In genomic region chr2:99793022-99793421, GRCh38 we compare ENCODE assay signal across 21 cellular contexts.
"Had no signal": no experiment of that assay in that cellular context is flagged by ENCODE, and none has a peak within 500 bp of the region (broad histone marks: within the 10 kb centered on the region; RNA-seq: fewer than 3 reads in every experiment).

No MANE protein-coding gene starts in this region.

- H3K27me3 Mint-ChIP-seq: memory B cell had no signal

- H3K36me3 ChIP-seq: esophagus squamous epithelium, gastroesophageal sphincter, right lobe of liver, tibial nerve had no signal

- H3K4me3 ChIP-seq: esophagus squamous epithelium, gastroesophageal sphincter, psoas muscle, right lobe of liver, testis, tibial nerve had no signal

- H3K4me1 ChIP-seq: esophagus squamous epithelium, gastroesophageal sphincter, parathyroid adenoma, psoas muscle, right lobe of liver, testis, tibial nerve had no signal

- H3K9me3 ChIP-seq: psoas muscle, right lobe of liver, testis had no signal

- H3K9ac ChIP-seq: parathyroid adenoma had no signal

- DNase-seq: dermis blood vessel endothelial cell; esophagus squamous epithelium; foreskin fibroblast; glutamatergic neuron; islet precursor cell; occipital lobe; psoas muscle; retina; right lobe of liver; stimulated activated CD4-positive, alpha-beta T cell treated with anti-CD3 and anti-CD28 coated beads, Interleukin-4, amount 100 ng/mL, for 1 hour; stimulated activated CD8-positive, alpha-beta memory T cell treated with anti-CD3 and anti-CD28 coated beads, Interleukin-4, amount 100 ng/mL, for 48 hours; testis had no signal

- H3K27ac Mint-ChIP-seq: memory B cell; mesothelial cell of epicardium; natural killer cell treated with Interleukin-12 subunit alpha and Interleukin-12 subunit beta and Interleukin-15 and Interleukin-18, amount 100 ng/mL, for 72 hours; stimulated activated effector memory CD8-positive, alpha-beta T cell treated with anti-CD3 and anti-CD28 coated beads, Interleukin-12 subunit alpha, Interleukin-12 subunit beta, amount 100 ng/mL, for 72 hours; stimulated activated naive CD8-positive, alpha-beta T cell treated with anti-CD3 and anti-CD28 coated beads, Interleukin-15, Interleukin-2, amounts not matched to agents 100 ng/mL and 50 ng/mL, for 24 hours had no signal

- H3K4me3 Mint-ChIP-seq: memory B cell; mesothelial cell of epicardium; natural killer cell treated with Interleukin-12 subunit alpha and Interleukin-12 subunit beta and Interleukin-15 and Interleukin-18, amount 100 ng/mL, for 72 hours; stimulated activated effector memory CD8-positive, alpha-beta T cell treated with anti-CD3 and anti-CD28 coated beads, Interleukin-12 subunit alpha, Interleukin-12 subunit beta, amount 100 ng/mL, for 72 hours; stimulated activated naive CD8-positive, alpha-beta T cell treated with anti-CD3 and anti-CD28 coated beads, Interleukin-15, Interleukin-2, amounts not matched to agents 100 ng/mL and 50 ng/mL, for 24 hours had no signal

- H3K36me3 Mint-ChIP-seq: stimulated activated effector memory CD8-positive, alpha-beta T cell treated with anti-CD3 and anti-CD28 coated beads, Interleukin-12 subunit alpha, Interleukin-12 subunit beta, amount 100 ng/mL, for 72 hours had no signal

- H3K79me2 ChIP-seq: parathyroid adenoma had no signal

- H2AFZ ChIP-seq: parathyroid adenoma had no signal

- H3K27ac ChIP-seq: esophagus squamous epithelium, gastroesophageal sphincter, parathyroid adenoma, psoas muscle, right lobe of liver, testis, tibial nerve had no signal

- H3K4me1 Mint-ChIP-seq: stimulated activated effector memory CD8-positive, alpha-beta T cell treated with anti-CD3 and anti-CD28 coated beads, Interleukin-12 subunit alpha, Interleukin-12 subunit beta, amount 100 ng/mL, for 72 hours had no signal

- ATAC-seq: gastroesophageal sphincter; left lobe of liver; natural killer cell treated with Interleukin-12 subunit alpha and Interleukin-12 subunit beta and Interleukin-15 and Interleukin-18, amount 100 ng/mL, for 72 hours; psoas muscle; right lobe of liver; stimulated activated effector memory CD8-positive, alpha-beta T cell treated with anti-CD3 and anti-CD28 coated beads, Interleukin-12 subunit alpha, Interleukin-12 subunit beta, amount 100 ng/mL, for 72 hours had no signal

- H3K27me3 ChIP-seq: gastroesophageal sphincter, right lobe of liver, testis, tibial nerve had no signal
